ENCODE assay signal across 22 cellular contexts in the genomic region with DNA sequence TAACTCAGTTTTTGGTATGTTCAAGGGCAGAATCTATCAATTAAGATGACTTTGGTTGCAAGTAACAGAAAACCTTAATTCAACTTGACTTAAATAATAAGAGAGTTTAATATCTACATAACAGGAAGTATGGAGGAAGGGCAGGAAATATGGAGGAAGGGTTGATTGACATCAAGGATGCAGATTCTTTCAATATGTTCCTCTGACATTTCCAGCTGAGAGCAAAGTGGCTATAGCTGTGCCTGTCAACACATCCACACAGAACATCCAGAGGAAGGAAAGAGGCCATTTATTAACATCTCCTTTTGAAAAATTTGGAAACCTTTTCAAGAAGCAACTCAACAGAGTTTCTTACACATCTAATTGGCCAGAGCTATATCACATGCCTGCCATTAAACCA.
"Had no signal": no experiment of that assay in that cellular context is flagged by ENCODE, and none has a peak within 500 bp of the region (broad histone marks: within the 10 kb centered on the region; RNA-seq: fewer than 3 reads in every experiment).

No MANE protein-coding gene starts in this region.

- H3K4me2 ChIP-seq: smooth muscle cell had no signal

- DNase-seq: activated gamma-delta T cell treated with Interleukin-2 at 50 U/mL for 16 hours; activated T-cell treated with anti-CD3 and anti-CD28 coated beads, Interleukin-2, amount 50 U/mL, for 1 hour; amniotic stem cell; endodermal cell; erythroblast; foreskin fibroblast; immature natural killer cell; kidney glomerular epithelial cell; left ventricle myocardium superior; stimulated activated CD4-positive, alpha-beta T cell treated with anti-CD3 and anti-CD28 coated beads, Interleukin-15, amount 100 ng/mL, for 24 hours; stomach; T-helper 1 cell; T-helper 9 cell; transverse colon; uterus had no signal

- H3K9me3 ChIP-seq: breast epithelium, stomach, suprapubic skin, transverse colon, uterus had no signal

- H3K4me1 ChIP-seq: breast epithelium, parathyroid adenoma, uterus had no signal

- H3K36me3 ChIP-seq: breast epithelium, stomach, suprapubic skin, transverse colon, uterus had no signal

- H3K27me3 ChIP-seq: breast epithelium, stomach, suprapubic skin, transverse colon, uterus had no signal

- ATAC-seq: left ventricle myocardium superior; sciatic nerve; stimulated activated memory B cell treated with anti-CD40 and anti-IgM and Interleukin-4, amounts not matched to agents 10 μg/mL and 1 μg/mL and 100 μg/mL, for 72 hours; WTC11 had no signal

- H3K79me2 ChIP-seq: parathyroid adenoma had no signal

- H3K9ac ChIP-seq: parathyroid adenoma had no signal

- H2AFZ ChIP-seq: parathyroid adenoma had no signal

- H3K4me3 ChIP-seq: breast epithelium, smooth muscle cell, stomach, suprapubic skin, transverse colon, uterus had no signal

- H3K27ac ChIP-seq: breast epithelium, parathyroid adenoma, stomach, suprapubic skin, transverse colon, uterus had no signal
